Comparison of ENCODE assay signal across 8 cellular contexts in genomic region chr19:48795055-48795854, GRCh38. TPM values are rescaled to one million over a fixed set of nuclear protein-coding genes. Genes with fewer than 3 reads are reported as not detected.
A peak's percentile ranks its signal among the peaks of the same experiment; 100 is the strongest.
DNase-seq lines count a peak whose midpoint lies in the region; ATAC-seq and TF ChIP-seq lines count a peak whose summit lies in the region.

No MANE protein-coding gene starts in this region.

- no peaks in the 10 kb centered on the region for H3K36me3 Mint-ChIP-seq in neural crest cell (ENCODE audit: low read depth)

- H3K4me1 Mint-ChIP-seq in neural crest cell, result peaks cover 24% of the 10 kb centered on the region
- peaks cover 16% of the 10 kb centered on the region for H3K4me1 Mint-ChIP-seq in stimulated activated naive CD8-positive, alpha-beta T cell treated with anti-CD3 and anti-CD28 coated beads, Interleukin-15, amount 100 ng/mL, for 72 hours

- H3K4me1 ChIP-seq in DND-41 (ENCODE audit: insufficient read depth, low read length), result peaks cover 24% of the 10 kb centered on the region

- H3K4me3 Mint-ChIP-seq in neural crest cell, result peak overlapping the region; percentile 95
- H3K4me3 Mint-ChIP-seq in stimulated activated naive CD8-positive, alpha-beta T cell treated with anti-CD3 and anti-CD28 coated beads, Interleukin-15, amount 100 ng/mL, for 72 hours, result peak overlapping the region; percentile 91 to 93

- ATAC-seq in DND-41 (ENCODE audit: insufficient read depth, low read depth), result peak; percentile 99
- peak; percentile 98 for ATAC-seq in stimulated activated naive CD8-positive, alpha-beta T cell treated with anti-CD3 and anti-CD28 coated beads, Interleukin-15, amount 100 ng/mL, for 72 hours

- H3K9me3 Mint-ChIP-seq in neural crest cell, result no peaks in the 10 kb centered on the region
- no peaks in the 10 kb centered on the region for H3K9me3 Mint-ChIP-seq in stimulated activated naive CD8-positive, alpha-beta T cell treated with anti-CD3 and anti-CD28 coated beads, Interleukin-15, amount 100 ng/mL, for 72 hours

- H4K20me1 ChIP-seq in DND-41 (ENCODE audit: insufficient read depth, low read length), result no peaks in the 10 kb centered on the region

- DNase-seq in DND-41 (peak; percentile 91), H4 (ENCODE audit: low spot score) (peak; percentile 96), M059J (ENCODE audit: low read depth) (peak; percentile 93), SIG-M5 (lab: John Stamatoyannopoulos, UW) (peak; percentile 33), activated gamma-delta T cell treated with Interleukin-2 at 50 U/mL for 16 hours (peak; percentile 81), foreskin fibroblast (peak; percentile 90 to 97), neural crest cell (ENCODE audit: low read depth, low spot score) (peak; percentile 84)
- DNase-seq in stimulated activated naive CD8-positive, alpha-beta T cell treated with anti-CD3 and anti-CD28 coated beads, Interleukin-15, amount 100 ng/mL, for 72 hours, result peak; percentile 83 to 85

- H3K27me3 Mint-ChIP-seq in neural crest cell (ENCODE audit: low read depth), result no peaks in the 10 kb centered on the region
- H3K27me3 Mint-ChIP-seq in stimulated activated naive CD8-positive, alpha-beta T cell treated with anti-CD3 and anti-CD28 coated beads, Interleukin-15, amount 100 ng/mL, for 72 hours, result no peaks in the 10 kb centered on the region

- TF ChIP-seq CTCF in DND-41 (IDR thresholded peaks at IDR 0.05; ENCODE audit: borderline replicate concordance, extremely low read depth, low read length, poor library complexity, severe bottlenecking) (peak; percentile 93), foreskin fibroblast (IDR thresholded peaks at IDR 0.05; ENCODE audit: low read depth, low read length) (peak; percentile 92), neural crest cell (conservative IDR thresholded peaks at IDR 0.05) (peak; percentile 100)

- H3K9me3 ChIP-seq in DND-41 (ENCODE audit: insufficient read depth, low read length, severe bottlenecking), result no peaks in the 10 kb centered on the region

- H3K4me3 ChIP-seq in DND-41 (ENCODE audit: low read depth in 1 of 2, low read length in 2 of 2), result peak overlapping the region; percentile 23 to 78; a peak in 3 of 4 replicates
- peak overlapping the region; percentile 42 to 66 for H3K4me3 ChIP-seq in foreskin fibroblast (ENCODE audit: low read depth in 1 of 2, low read length in 2 of 2)

- peak overlapping the region; percentile 99 for H3K27ac Mint-ChIP-seq in neural crest cell (ENCODE audit: unreplicated experiment)
- H3K27ac Mint-ChIP-seq in stimulated activated naive CD8-positive, alpha-beta T cell treated with anti-CD3 and anti-CD28 coated beads, Interleukin-15, amount 100 ng/mL, for 72 hours, result peak overlapping the region; percentile 93 to 94

- H3K27ac ChIP-seq in DND-41 (ENCODE audit: low read length), result peak overlapping the region; percentile 76

- peak overlapping the region; percentile 51 for H3K9ac ChIP-seq in DND-41 (ENCODE audit: low read depth, low read length)

- 0 out of 2 replicates have a peak, but pooled peaks cover 12% of the 10 kb centered on the region for H3K36me3 ChIP-seq in DND-41 (ENCODE audit: insufficient read depth, low read length)

- peak overlapping the region; percentile 87 for H2AFZ ChIP-seq in DND-41 (ENCODE audit: low read depth, low read length)

- no peaks in the 10 kb centered on the region for H3K79me2 ChIP-seq in DND-41 (ENCODE audit: insufficient read depth, low read length)

- H3K4me2 ChIP-seq in DND-41 (ENCODE audit: insufficient read depth, low read length), result peak overlapping the region; percentile 82

- H3K27me3 ChIP-seq in DND-41 (ENCODE audit: insufficient read depth, low read length, poor library complexity), result no peaks in the 10 kb centered on the region

RNA-seq across cellular contexts. Expression of gene BCAT2, which starts 15.6 kb away (rescaled TPM):
- total RNA-seq in H4 (2014; rRNA removed; shearing (Covaris generic)), result 45.4 and 47.3 TPM in 2 replicates
- 41.0 and 54.0 TPM in 2 replicates for total RNA-seq in M059J (2014; rRNA removed; shearing (Covaris generic))
- 40.3 and 40.4 TPM in 2 replicates for total RNA-seq in neural crest cell

RNA-seq across cellular contexts. Expression of gene FGF21, which starts 39.9 kb away (rescaled TPM):
- total RNA-seq in H4 (2014; rRNA removed; shearing (Covaris generic)), result not detected in 2 replicates
- total RNA-seq in M059J (2014; rRNA removed; shearing (Covaris generic)), result 0.37 TPM in 1 of 2 replicates, not detected in the other
- not detected in 2 replicates for total RNA-seq in neural crest cell

RNA-seq across cellular contexts. Expression of gene HSD17B14, which starts 41.0 kb away (rescaled TPM):
- not detected in 2 replicates for total RNA-seq in H4 (2014; rRNA removed; shearing (Covaris generic))
- 20.9 and 22.7 TPM in 2 replicates for total RNA-seq in M059J (2014; rRNA removed; shearing (Covaris generic))
- 4.2 and 6.6 TPM in 2 replicates for total RNA-seq in neural crest cell

RNA-seq across cellular contexts. Expression of gene FUT1, which starts 42.8 kb away (rescaled TPM):
- total RNA-seq in H4 (2014; rRNA removed; shearing (Covaris generic)), result 0.25 TPM in 1 of 2 replicates, not detected in the other
- 0.15 and 0.79 TPM in 2 replicates for total RNA-seq in M059J (2014; rRNA removed; shearing (Covaris generic))
- 0.51 and 0.59 TPM in 2 replicates for total RNA-seq in neural crest cell

RNA-seq across cellular contexts. Expression of gene IZUMO1, which starts 48.5 kb away (rescaled TPM):
- not detected in 2 replicates for total RNA-seq in H4 (2014; rRNA removed; shearing (Covaris generic))
- not detected in 2 replicates for total RNA-seq in M059J (2014; rRNA removed; shearing (Covaris generic))
- total RNA-seq in neural crest cell, result 0.23 TPM in 1 of 2 replicates, not detected in the other

Comparison
In these comparisons a context has a peak if more than half of its experiments do, and no peak if none do; other contexts are left out.
1. Peak in every context shown above with its lines: DNase-seq, ATAC-seq, H3K4me3 ChIP-seq and H3K27ac ChIP-seq.
2. DNase-seq: peak in every context shown above with its lines; median percentile 96 in H4; 94 in foreskin fibroblast; 93 in M059J; 91 in DND-41; 84 in neural crest cell; 84 in stimulated activated naive CD8-positive, alpha-beta T cell treated with anti-CD3 and anti-CD28 coated beads, Interleukin-15, amount 100 ng/mL, for 72 hours; 81 in activated gamma-delta T cell treated with Interleukin-2 at 50 U/mL for 16 hours; 33 in SIG-M5.